2 cellular contexts compared by ENCODE assay signal in genomic region chr4:140736669-140737343, GRCh38.
A peak's percentile ranks its signal among the peaks of the same experiment; 100 is the strongest.
TF ChIP-seq lines count a peak whose summit lies in the region.

No MANE protein-coding gene starts in this region.

TF ChIP-seq in HEK293, 187 proteins besides CTCF, POLR2A, EP300 and RAD21:
- TF ChIP-seq, protein P1, sequence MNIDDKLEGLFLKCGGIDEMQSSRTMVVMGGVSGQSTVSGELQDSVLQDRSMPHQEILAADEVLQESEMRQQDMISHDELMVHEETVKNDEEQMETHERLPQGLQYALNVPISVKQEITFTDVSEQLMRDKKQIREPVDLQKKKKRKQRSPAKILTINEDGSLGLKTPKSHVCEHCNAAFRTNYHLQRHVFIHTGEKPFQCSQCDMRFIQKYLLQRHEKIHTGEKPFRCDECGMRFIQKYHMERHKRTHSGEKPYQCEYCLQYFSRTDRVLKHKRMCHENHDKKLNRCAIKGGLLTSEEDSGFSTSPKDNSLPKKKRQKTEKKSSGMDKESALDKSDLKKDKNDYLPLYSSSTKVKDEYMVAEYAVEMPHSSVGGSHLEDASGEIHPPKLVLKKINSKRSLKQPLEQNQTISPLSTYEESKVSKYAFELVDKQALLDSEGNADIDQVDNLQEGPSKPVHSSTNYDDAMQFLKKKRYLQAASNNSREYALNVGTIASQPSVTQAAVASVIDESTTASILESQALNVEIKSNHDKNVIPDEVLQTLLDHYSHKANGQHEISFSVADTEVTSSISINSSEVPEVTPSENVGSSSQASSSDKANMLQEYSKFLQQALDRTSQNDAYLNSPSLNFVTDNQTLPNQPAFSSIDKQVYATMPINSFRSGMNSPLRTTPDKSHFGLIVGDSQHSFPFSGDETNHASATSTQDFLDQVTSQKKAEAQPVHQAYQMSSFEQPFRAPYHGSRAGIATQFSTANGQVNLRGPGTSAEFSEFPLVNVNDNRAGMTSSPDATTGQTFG (tag by site-specific recombination; IDR thresholded peaks at IDR 0.05; ENCODE audit: borderline replicate concordance): no peak
- no peak for TF ChIP-seq TRIM28 (IDR thresholded peaks at IDR 0.05; ENCODE audit: borderline replicate concordance, low read length)
- TF ChIP-seq ZIC2 (tag by site-specific recombination; IDR thresholded peaks at IDR 0.05): peak; percentile 54

TF ChIP-seq in SK-N-SH, 30 proteins besides CTCF, POLR2A, EP300 and RAD21 (continued from another document):
- TF ChIP-seq REST (IDR thresholded peaks at IDR 0.05; ENCODE audit: low read depth, low read length) (no peak), FOXM1 (IDR thresholded peaks at IDR 0.05; ENCODE audit: low read depth) (no peak), CHD2 (IDR thresholded peaks at IDR 0.05; ENCODE audit: low read length, partially characterized antibody) (no peak), MAX (IDR thresholded peaks at IDR 0.05; ENCODE audit: low read depth) (no peak), RCOR1 (IDR thresholded peaks at IDR 0.05; ENCODE audit: low read length) (no peak), YY1 (IDR thresholded peaks at IDR 0.05; ENCODE audit: low read depth) (no peak), MXI1 (IDR thresholded peaks at IDR 0.05; ENCODE audit: low read depth, low read length) (no peak), TEAD4 (IDR thresholded peaks at IDR 0.05; ENCODE audit: borderline replicate concordance, insufficient read depth) (no peak), PBX3 (IDR thresholded peaks at IDR 0.05) (0 out of 2 replicates have a peak, but pooled peaks have one; percentile 20), NFIC (IDR thresholded peaks at IDR 0.05; ENCODE audit: borderline replicate concordance) (peak; percentile 69), GATA2 (CRISPR knock-in tag; IDR thresholded peaks at IDR 0.05) (no peak; the same call in none of the 2 replicates), POLR2AphosphoS5 (IDR thresholded peaks at IDR 0.05; ENCODE audit: low read depth, low read length) (no peak), TCF12 (IDR thresholded peaks at IDR 0.05) (peak; percentile 52), TAF1 (IDR thresholded peaks at IDR 0.05; ENCODE audit: borderline replicate concordance, low read depth, low read length) (no peak), EZH2phosphoT487 (IDR thresholded peaks at IDR 0.05; ENCODE audit: borderline replicate concordance, low read depth) (no peak), USF2 (IDR thresholded peaks at IDR 0.05; ENCODE audit: borderline replicate concordance, low read depth, low read length) (no peak), FOSL2 (IDR thresholded peaks at IDR 0.05; ENCODE audit: borderline replicate concordance, low read depth) (no peak; the same call in 1 of the 2 replicates), RFX5 (IDR thresholded peaks at IDR 0.05; ENCODE audit: low read length) (no peak)
- TF ChIP-seq, protein P2, sequence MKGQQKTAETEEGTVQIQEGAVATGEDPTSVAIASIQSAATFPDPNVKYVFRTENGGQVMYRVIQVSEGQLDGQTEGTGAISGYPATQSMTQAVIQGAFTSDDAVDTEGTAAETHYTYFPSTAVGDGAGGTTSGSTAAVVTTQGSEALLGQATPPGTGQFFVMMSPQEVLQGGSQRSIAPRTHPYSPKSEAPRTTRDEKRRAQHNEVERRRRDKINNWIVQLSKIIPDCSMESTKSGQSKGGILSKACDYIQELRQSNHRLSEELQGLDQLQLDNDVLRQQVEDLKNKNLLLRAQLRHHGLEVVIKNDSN (IDR thresholded peaks at IDR 0.05; ENCODE audit: borderline replicate concordance, low read depth): no peak
TF ChIP-seq in SK-N-SH: peak in this region for 3.
